Comparison of ENCODE assay signal across 8 cellular contexts in the genomic region with DNA sequence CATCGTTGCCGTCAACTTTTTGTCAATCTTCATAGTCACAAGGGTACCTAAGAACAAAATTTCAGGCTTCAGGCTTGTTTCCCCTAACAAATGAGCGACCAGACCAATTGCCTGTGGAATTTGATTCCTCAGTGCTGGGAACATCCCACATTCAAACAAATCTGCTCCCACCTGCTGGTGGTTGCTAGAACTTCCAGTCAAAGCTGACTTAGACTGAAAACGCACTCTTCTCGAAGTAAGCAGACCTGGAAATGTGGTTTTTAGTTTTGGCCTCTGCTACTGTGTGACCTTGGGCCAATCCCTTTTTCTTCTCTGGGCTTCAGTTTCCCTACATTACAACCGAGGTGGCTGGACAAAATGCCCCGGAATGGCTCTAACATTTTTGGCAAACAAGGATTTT. TPM values are rescaled to one million over a fixed set of nuclear protein-coding genes. Genes with fewer than 3 reads are reported as not detected.
DNase-seq lines count a peak whose midpoint lies in the region; ATAC-seq and TF ChIP-seq lines count a peak whose summit lies in the region.

No MANE protein-coding gene starts in this region.

- no peak for TF ChIP-seq POLR2A in spleen (IDR thresholded peaks at IDR 0.05)

- intact Hi-C loops in spleen (cut with DNase I; ENCODE audit: low total_unique reads): no loop called here
- intact Hi-C loops in naive thymus-derived CD4-positive, alpha-beta T cell (cut with micrococcal nuclease): no loop called here

- H3K4me3 Mint-ChIP-seq in naive thymus-derived CD4-positive, alpha-beta T cell: no peak overlapping the region

- no peak overlapping the region for H3K27ac Mint-ChIP-seq in naive thymus-derived CD4-positive, alpha-beta T cell

- H3K27me3 ChIP-seq in spleen (replicated peaks in 1 of 7): peaks cover 0 to 51% (median 36%) of the 10 kb centered on the region in 7 donors
- H3K27me3 ChIP-seq in naive thymus-derived CD4-positive, alpha-beta T cell (ENCODE audit: control insufficient read depth in 2 of 2, insufficient read depth in 2 of 2, low read length in 2 of 2): no peaks in the 10 kb centered on the region

- peak; percentile 70 for TF ChIP-seq CTCF in fibroblast of villous mesenchyme (IDR thresholded peaks at IDR 0.05; ENCODE audit: insufficient read depth, low read depth, low read length)
- peak in 6 of 11 experiments; percentile 19 to 40 (median 36) for TF ChIP-seq CTCF in spleen (IDR thresholded peaks at IDR 0.05 in 8 of 11, conservative IDR thresholded peaks at IDR 0.05 in 3 of 11)

- no peak for ATAC-seq in HG02981 (IDR thresholded peaks at IDR 0.05; ENCODE audit: unreplicated experiment)
- ATAC-seq in naive thymus-derived CD4-positive, alpha-beta T cell: no peak

- H3K27me3 Mint-ChIP-seq in naive thymus-derived CD4-positive, alpha-beta T cell: peaks cover 14 to 32% (median 20%) of the 10 kb centered on the region in 5 donors

- H3K4me1 ChIP-seq in spleen: peaks cover 0 to 5% (median 0%) of the 10 kb centered on the region in 6 donors
- H3K4me1 ChIP-seq in naive thymus-derived CD4-positive, alpha-beta T cell (ENCODE audit: control insufficient read depth in 2 of 2, insufficient read depth in 2 of 2, low read length in 2 of 2): no peaks in the 10 kb centered on the region

- no peaks in the 10 kb centered on the region for H3K36me3 ChIP-seq in spleen
- no peaks in the 10 kb centered on the region for H3K36me3 ChIP-seq in naive thymus-derived CD4-positive, alpha-beta T cell (ENCODE audit: control insufficient read depth in 2 of 3, insufficient read depth in 3 of 3, low read length in 3 of 3)

- H3K27ac ChIP-seq in spleen: no peak overlapping the region
- H3K27ac ChIP-seq in naive thymus-derived CD4-positive, alpha-beta T cell (ENCODE audit: low read depth, low read length): no peak overlapping the region

- no peaks in the 10 kb centered on the region for H3K9me3 ChIP-seq in spleen
- no peaks in the 10 kb centered on the region for H3K9me3 ChIP-seq in naive thymus-derived CD4-positive, alpha-beta T cell (ENCODE audit: control insufficient read depth in 2 of 3, low read length in 3 of 3)

- peaks cover 0 to 3% (median 0%) of the 10 kb centered on the region in 7 donors for H3K4me1 Mint-ChIP-seq in naive thymus-derived CD4-positive, alpha-beta T cell

- CTCF ChIA-PET in naive thymus-derived CD4-positive, alpha-beta T cell (lab: Charles Lee): no interaction called here

- no peak overlapping the region for H3K4me3 ChIP-seq in fibroblast of villous mesenchyme (ENCODE audit: low read depth, low read length)
- no peak overlapping the region for H3K4me3 ChIP-seq in spleen
- no peak overlapping the region for H3K4me3 ChIP-seq in naive thymus-derived CD4-positive, alpha-beta T cell (ENCODE audit: low read length)

- DNase-seq in NCI-H446 (lab: John Stamatoyannopoulos, UW) (peak; percentile 22 to 57), NCI-H446 treated with DMSO at 0.1 percent for 48 hours (lab: John Stamatoyannopoulos, UW) (no peak), HuH-7 (ENCODE audit: low spot score) (peak; percentile 20), SHP77 treated with DMSO at 0.1 percent for 48 hours (lab: John Stamatoyannopoulos, UW) (peak; percentile 0), fibroblast of villous mesenchyme (ENCODE audit: low read depth) (peak; percentile 55), spleen (no peak)
- DNase-seq in naive thymus-derived CD4-positive, alpha-beta T cell: no peak

- 9 to 18% (median 13%) methylated on average over 6 to 7 of the region's 7 CpGs for WGBS in spleen, 5 donors

- peaks cover 0 to 2% (median 0%) of the 10 kb centered on the region in 11 donors for H3K9me3 Mint-ChIP-seq in naive thymus-derived CD4-positive, alpha-beta T cell

- POLR2A ChIA-PET in naive thymus-derived CD4-positive, alpha-beta T cell (lab: Charles Lee): no interaction called here

- no peaks in the 10 kb centered on the region for H3K36me3 Mint-ChIP-seq in naive thymus-derived CD4-positive, alpha-beta T cell

RNA-seq across cellular contexts. Expression of a gene that starts 1.8 kb away (rescaled TPM):
- total RNA-seq in fibroblast of villous mesenchyme (under 0.01 TPM in 1 of 2 replicates, not detected in the other), spleen (under 1 TPM in 1 of 7 donors, not detected in 6; 0.09 TPM)
- polyA plus RNA-seq in spleen: under 1 TPM in 1 of 3 donors, not detected in 2; 0.02 TPM
- under 1 TPM in 1 of 5 experiments, not detected in 4; 0.07 TPM for total RNA-seq in naive thymus-derived CD4-positive, alpha-beta T cell
- not detected for polyA plus RNA-seq in naive thymus-derived CD4-positive, alpha-beta T cell

Comparison
In these comparisons a context has a peak if more than half of its experiments do, and no peak if none do; other contexts are left out.
1. DNase-seq: peak in NCI-H446 (2 of 2), HuH-7 (single experiment), SHP77 treated with DMSO at 0.1 percent for 48 hours (single experiment) and fibroblast of villous mesenchyme (single experiment); none in NCI-H446 treated with DMSO at 0.1 percent for 48 hours (single experiment), spleen (single experiment) and naive thymus-derived CD4-positive, alpha-beta T cell (0 of 9).